ENCODE assay signal across 23 cellular contexts in the genomic region with DNA sequence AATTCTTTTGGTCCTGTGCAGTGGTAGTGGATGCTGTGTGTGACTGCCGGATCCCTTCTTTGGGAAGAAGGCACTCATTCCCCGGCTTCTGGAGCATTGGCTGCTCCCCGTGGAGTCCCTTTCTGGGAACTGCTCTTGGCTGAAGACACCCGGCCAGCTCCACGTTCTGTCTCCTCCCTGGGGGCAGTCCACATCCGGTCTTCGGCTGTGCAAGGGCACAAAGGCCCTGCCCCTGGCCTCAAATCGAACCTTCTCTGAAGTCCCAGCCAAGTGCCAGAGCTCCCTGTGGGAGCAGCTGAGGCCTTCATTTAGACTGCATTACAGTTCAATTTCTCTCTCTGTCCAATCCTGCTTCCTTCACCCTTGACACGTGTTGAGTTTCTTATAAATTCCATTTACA.
A peak's percentile ranks its signal among the peaks of the same experiment; 100 is the strongest.
DNase-seq lines count a peak whose midpoint lies in the region; ATAC-seq and TF ChIP-seq lines count a peak whose summit lies in the region.
"Had no signal": no experiment of that assay in that cellular context is flagged by ENCODE, and none has a peak within 500 bp of the region (broad histone marks: within the 10 kb centered on the region; RNA-seq: fewer than 3 reads in every experiment).

No MANE protein-coding gene starts in this region.

- no peaks in the 10 kb centered on the region for H3K36me3 Mint-ChIP-seq in type B pancreatic cell
- H3K36me3 Mint-ChIP-seq: CD14-positive monocyte had no signal

- peaks cover 21% of the 10 kb centered on the region for H3K27me3 Mint-ChIP-seq in type B pancreatic cell

- H3K27ac ChIP-seq in heart right ventricle: no peak overlapping the region
- H3K27ac ChIP-seq: A549, GM23248, KMS-11, SJCRH30 had no signal

- in situ Hi-C loops in astrocyte of the spinal cord (cut with HindIII; ENCODE audit: low sequenced_read_pairs): no loop called here

- peaks cover 0 to 6% (median 0%) of the 10 kb centered on the region in 9 donors for H3K4me1 ChIP-seq in heart right ventricle
- H3K4me1 ChIP-seq: A549, HAP-1, SJCRH30 had no signal

- WGBS in heart right ventricle, 2 donors: 47 to 49% methylated on average over 9 of the region's 9 CpGs

- H3K36me3 ChIP-seq in heart right ventricle: no peaks in the 10 kb centered on the region
- H3K36me3 ChIP-seq: HAP-1, SJCRH30 had no signal

- H3K4me3 ChIP-seq in astrocyte of the spinal cord (ENCODE audit: low read depth, low read length) (no peak overlapping the region), heart right ventricle (no peak overlapping the region)
- H3K4me3 ChIP-seq: A549, GM23248, HAP-1, SJCRH30 had no signal

- H3K9me3 Mint-ChIP-seq in type B pancreatic cell: peaks cover 7% of the 10 kb centered on the region

- H3K4me3 Mint-ChIP-seq in type B pancreatic cell: no peak overlapping the region
- H3K4me3 Mint-ChIP-seq: B cell, CD14-positive monocyte had no signal

- intact Hi-C loops in heart right ventricle (cut with DNase I): no loop called here
- intact Hi-C loops in sciatic nerve (cut with DNase I): no loop called here

- no peaks in the 10 kb centered on the region for H3K9me3 ChIP-seq in heart right ventricle
- H3K9me3 ChIP-seq: A549, HAP-1, SJCRH30 had no signal

- no peaks in the 10 kb centered on the region for H3K4me1 Mint-ChIP-seq in type B pancreatic cell (ENCODE audit: unreplicated experiment)

- peaks cover 0 to 38% (median 13%) of the 10 kb centered on the region in 7 donors for H3K27me3 ChIP-seq in heart right ventricle

- DNase-seq in astrocyte of the spinal cord (ENCODE audit: low read depth, low spot score): peak; percentile 3
- DNase-seq in heart right ventricle: peak; percentile 63 to 71
- DNase-seq in myocyte (ENCODE audit: low read depth): peak; percentile 16
- DNase-seq in sciatic nerve (ENCODE audit: low spot score): no peak
- DNase-seq in type B pancreatic cell (ENCODE audit: extremely low spot score, unreplicated experiment): no peak
- no peak for DNase-seq in DMS 273 treated with DMSO at 0.1 percent for 48 hours (lab: John Stamatoyannopoulos, UW)
- DNase-seq: DMS53, GDM1, GM23248, IMR-90, NCI-H1105, NCI-H2029 treated with DMSO at 0.1 percent for 48 hours, NCI-H226, NCI-H510A treated with DMSO at 0.1 percent for 48 hours, NCI-H748 treated with DMSO at 0.1 percent for 48 hours, SJCRH30 had no signal

- ATAC-seq in heart right ventricle (peak; percentile 65 to 92 (median 75)), sciatic nerve (peak; percentile 60), HG03342 (IDR thresholded peaks at IDR 0.05; ENCODE audit: unreplicated experiment) (no peak)
- ATAC-seq: A549, Panc1 had no signal

- no peak overlapping the region for H3K27ac Mint-ChIP-seq in type B pancreatic cell
- H3K27ac Mint-ChIP-seq: B cell, CD14-positive monocyte had no signal

- no peak for TF ChIP-seq CTCF in astrocyte of the spinal cord (IDR thresholded peaks at IDR 0.05; ENCODE audit: low read depth, low read length)
- TF ChIP-seq CTCF in heart right ventricle (IDR thresholded peaks at IDR 0.05): no peak
- TF ChIP-seq CTCF in type B pancreatic cell (conservative IDR thresholded peaks at IDR 0.05): no peak

Comparison
In these comparisons a context has a peak if more than half of its experiments do, and no peak if none do; other contexts are left out.
1. DNase-seq: peak in astrocyte of the spinal cord (single experiment), heart right ventricle (2 of 2) and myocyte (single experiment); none in sciatic nerve (single experiment), type B pancreatic cell (single experiment) and DMS 273 treated with DMSO at 0.1 percent for 48 hours (single experiment).